ENCODE assay signal across 17 cellular contexts in genomic region chr2:30823452-30823851, GRCh38. TPM values are rescaled to one million over a fixed set of nuclear protein-coding genes. Genes with fewer than 3 reads are reported as not detected.
DNase-seq lines count a peak whose midpoint lies in the region; ATAC-seq and TF ChIP-seq lines count a peak whose summit lies in the region.
"Had no signal": no experiment of that assay in that cellular context is flagged by ENCODE, and none has a peak within 500 bp of the region (broad histone marks: within the 10 kb centered on the region; RNA-seq: fewer than 3 reads in every experiment).

No MANE protein-coding gene starts in this region.

- POLR2A ChIA-PET in activated CD4-positive, alpha-beta memory T cell treated with anti-CD3 and anti-CD28 coated beads, Interleukin-2, amount 10 ng/mL, durations not matched to agents 7 days and 5 days (lab: Charles Lee) = no interaction called here

- H4K12ac ChIP-seq in trophoblast cell (ENCODE audit: low read depth, low read length) = no peak overlapping the region

- DNase-seq in NCI-H1417 treated with DMSO at 0.1 percent for 48 hours (lab: John Stamatoyannopoulos, UW) (peak; percentile 46), WERI-Rb-1 (peak; percentile 61), kidney glomerular epithelial cell (lab: John Stamatoyannopoulos, UW) (peak; percentile 8), retina (peak; percentile 68), HPDE6-E6E7 (ENCODE audit: extremely low spot score) (no peak), trophoblast cell (no peak)
- DNase-seq in activated CD4-positive, alpha-beta memory T cell treated with anti-CD3 and anti-CD28 coated beads, Interleukin-2, amount 10 ng/mL, durations not matched to agents 7 days and 5 days = no peak
- DNase-seq: foreskin melanocyte; Karpas-422; NCI-H1048; NCI-H2107; stimulated activated CD4-positive, alpha-beta T cell treated with anti-CD3 and anti-CD28 coated beads, Interleukin-1b, Interleukin-23, amount 100 ng/mL, for 48 hours; stimulated activated naive CD4-positive, alpha-beta T cell treated with Interleukin-2 at 50 U/mL for 16 hours; T1000 had no signal

- H2AFZ ChIP-seq in trophoblast cell (ENCODE audit: insufficient read depth, low read length, poor library complexity) = no peak overlapping the region

- H2BK5ac ChIP-seq in trophoblast cell (ENCODE audit: low read depth, low read length, poor library complexity) = no peak overlapping the region

- H2AK5ac ChIP-seq in trophoblast cell (ENCODE audit: low read length) = no peak overlapping the region

- H3K27ac ChIP-seq in WERI-Rb-1 (peak overlapping the region; percentile 17; the same call in 1 of the 2 replicates), trophoblast cell (ENCODE audit: low read depth, low read length) (no peak overlapping the region)

- no peaks in the 10 kb centered on the region for H3K36me3 Mint-ChIP-seq in activated CD4-positive, alpha-beta memory T cell treated with anti-CD3 and anti-CD28 coated beads, Interleukin-2, amount 10 ng/mL, durations not matched to agents 7 days and 5 days (ENCODE audit: low read depth)
- H3K36me3 Mint-ChIP-seq: activated naive CD8-positive, alpha-beta T cell had no signal

- no peaks in the 10 kb centered on the region for H3K79me1 ChIP-seq in trophoblast cell (ENCODE audit: low read length)

- no CpG with 5 or more reads among the region's 9 CpGs for WGBS in trophoblast cell (ENCODE audit: extremely low coverage, insufficient coverage, insufficient read length)

- no peak for TF ChIP-seq CTCF in WERI-Rb-1 (IDR thresholded peaks at IDR 0.05; ENCODE audit: low read depth, low read length)

- no peaks in the 10 kb centered on the region for H3K4me1 ChIP-seq in trophoblast cell (ENCODE audit: control insufficient read depth in 1 of 2, insufficient read depth in 2 of 2, low read length in 2 of 2)

- H3K4me3 ChIP-seq in WERI-Rb-1 (ENCODE audit: low read depth, low read length) (no peak overlapping the region), trophoblast cell (ENCODE audit: low read depth, low read length) (no peak overlapping the region)

- H2BK12ac ChIP-seq in trophoblast cell (ENCODE audit: low read length) = no peak overlapping the region

- no peak overlapping the region for H3K27ac Mint-ChIP-seq in activated CD4-positive, alpha-beta memory T cell treated with anti-CD3 and anti-CD28 coated beads, Interleukin-2, amount 10 ng/mL, durations not matched to agents 7 days and 5 days
- H3K27ac Mint-ChIP-seq: activated naive CD8-positive, alpha-beta T cell had no signal

- no peak overlapping the region for H2BK120ac ChIP-seq in trophoblast cell (ENCODE audit: insufficient read depth, low read length, poor library complexity)

- no peaks in the 10 kb centered on the region for H3K79me2 ChIP-seq in trophoblast cell (ENCODE audit: control insufficient read depth, insufficient read depth, low read length, poor library complexity)

- no peak overlapping the region for H3K4me2 ChIP-seq in trophoblast cell (ENCODE audit: low read length)

- no peaks in the 10 kb centered on the region for H3K4me1 Mint-ChIP-seq in activated CD4-positive, alpha-beta memory T cell treated with anti-CD3 and anti-CD28 coated beads, Interleukin-2, amount 10 ng/mL, durations not matched to agents 7 days and 5 days

- H3K18ac ChIP-seq in trophoblast cell (ENCODE audit: low read length) = no peak overlapping the region

- no peak overlapping the region for H3K14ac ChIP-seq in trophoblast cell (ENCODE audit: low read length)

- H3K4me3 Mint-ChIP-seq in activated CD4-positive, alpha-beta memory T cell treated with anti-CD3 and anti-CD28 coated beads, Interleukin-2, amount 10 ng/mL, durations not matched to agents 7 days and 5 days = no peak overlapping the region
- H3K4me3 Mint-ChIP-seq: activated naive CD8-positive, alpha-beta T cell had no signal

- H3K4ac ChIP-seq in trophoblast cell (ENCODE audit: low read depth, low read length) = no peak overlapping the region

- H3K27me3 ChIP-seq in WERI-Rb-1 (ENCODE audit: insufficient read depth, low read depth, severe bottlenecking) (no peaks in the 10 kb centered on the region), trophoblast cell (ENCODE audit: insufficient read depth, low read length) (no peaks in the 10 kb centered on the region)

- H3K9me3 ChIP-seq in WERI-Rb-1 (ENCODE audit: severe bottlenecking) = no peaks in the 10 kb centered on the region
- H3K9me3 ChIP-seq in trophoblast cell (ENCODE audit: insufficient read depth, low read depth, low read length) = no peaks in the 10 kb centered on the region

- H3K9ac ChIP-seq in trophoblast cell (ENCODE audit: low read length) = no peak overlapping the region

- no peak overlapping the region for H3K23ac ChIP-seq in trophoblast cell (ENCODE audit: low read length)

- ATAC-seq in GM19452 (IDR thresholded peaks at IDR 0.05; ENCODE audit: unreplicated experiment) = no peak

- CTCF ChIA-PET in activated CD4-positive, alpha-beta memory T cell treated with anti-CD3 and anti-CD28 coated beads, Interleukin-2, amount 10 ng/mL, durations not matched to agents 7 days and 5 days (lab: Charles Lee) = no interaction called here

- H3K9me3 Mint-ChIP-seq in activated CD4-positive, alpha-beta memory T cell treated with anti-CD3 and anti-CD28 coated beads, Interleukin-2, amount 10 ng/mL, durations not matched to agents 7 days and 5 days = peaks cover 3% of the 10 kb centered on the region

- H4K8ac ChIP-seq in trophoblast cell (ENCODE audit: low read depth, low read length) = no peak overlapping the region

- H3K27me3 Mint-ChIP-seq in activated CD4-positive, alpha-beta memory T cell treated with anti-CD3 and anti-CD28 coated beads, Interleukin-2, amount 10 ng/mL, durations not matched to agents 7 days and 5 days = no peaks in the 10 kb centered on the region

- H4K91ac ChIP-seq in trophoblast cell (ENCODE audit: low read depth, low read length) = no peak overlapping the region

- no peaks in the 10 kb centered on the region for H3K36me3 ChIP-seq in WERI-Rb-1
- H3K36me3 ChIP-seq in trophoblast cell (ENCODE audit: control insufficient read depth in 1 of 2, insufficient read depth in 2 of 2, low read length in 2 of 2) = no peaks in the 10 kb centered on the region

RNA-seq across cellular contexts. Expression of gene CAPN13, which starts 16.2 kb away (rescaled TPM):
- not detected for total RNA-seq in activated CD4-positive, alpha-beta memory T cell treated with anti-CD3 and anti-CD28 coated beads, Interleukin-2, amount 10 ng/mL, durations not matched to agents 7 days and 5 days
- polyA plus RNA-seq in trophoblast cell (2013) = 0.06 and 0.14 TPM in 2 replicates
- total RNA-seq: osteocyte had no signal

Comparison
In these comparisons a context has a peak if more than half of its experiments do, and no peak if none do; other contexts are left out.
1. DNase-seq: peak in NCI-H1417 treated with DMSO at 0.1 percent for 48 hours (single experiment), WERI-Rb-1 (single experiment), kidney glomerular epithelial cell (single experiment) and retina (single experiment); none in HPDE6-E6E7 (single experiment), activated CD4-positive, alpha-beta memory T cell treated with anti-CD3 and anti-CD28 coated beads, Interleukin-2, amount 10 ng/mL, durations not matched to agents 7 days and 5 days (single experiment) and trophoblast cell (0 of 2).